ENCODE assay signal across 2 cellular contexts in genomic region chr12:55727643-55728184, GRCh38.
TF ChIP-seq lines count a peak whose summit lies in the region.

No MANE protein-coding gene starts in this region.

TF ChIP-seq in SK-N-SH, 30 proteins besides CTCF, POLR2A, EP300 and RAD21 (continued from another document):
- TF ChIP-seq ELF1 (IDR thresholded peaks at IDR 0.05): no peak
- no peak for TF ChIP-seq RXRA (IDR thresholded peaks at IDR 0.05; ENCODE audit: borderline replicate concordance, low read depth)
- peak; percentile 37; the same call in 1 of the 2 replicates for TF ChIP-seq FOXJ3 (CRISPR knock-in tag; IDR thresholded peaks at IDR 0.05)
- TF ChIP-seq SIN3A (IDR thresholded peaks at IDR 0.05; ENCODE audit: borderline replicate concordance, low read depth, low read length): no peak
- TF ChIP-seq MXI1 (IDR thresholded peaks at IDR 0.05; ENCODE audit: low read depth, low read length): peak; percentile 49; the same call in 1 of the 2 replicates
- peak; percentile 88 for TF ChIP-seq GATA2 (CRISPR knock-in tag; IDR thresholded peaks at IDR 0.05)
- TF ChIP-seq, protein P1, sequence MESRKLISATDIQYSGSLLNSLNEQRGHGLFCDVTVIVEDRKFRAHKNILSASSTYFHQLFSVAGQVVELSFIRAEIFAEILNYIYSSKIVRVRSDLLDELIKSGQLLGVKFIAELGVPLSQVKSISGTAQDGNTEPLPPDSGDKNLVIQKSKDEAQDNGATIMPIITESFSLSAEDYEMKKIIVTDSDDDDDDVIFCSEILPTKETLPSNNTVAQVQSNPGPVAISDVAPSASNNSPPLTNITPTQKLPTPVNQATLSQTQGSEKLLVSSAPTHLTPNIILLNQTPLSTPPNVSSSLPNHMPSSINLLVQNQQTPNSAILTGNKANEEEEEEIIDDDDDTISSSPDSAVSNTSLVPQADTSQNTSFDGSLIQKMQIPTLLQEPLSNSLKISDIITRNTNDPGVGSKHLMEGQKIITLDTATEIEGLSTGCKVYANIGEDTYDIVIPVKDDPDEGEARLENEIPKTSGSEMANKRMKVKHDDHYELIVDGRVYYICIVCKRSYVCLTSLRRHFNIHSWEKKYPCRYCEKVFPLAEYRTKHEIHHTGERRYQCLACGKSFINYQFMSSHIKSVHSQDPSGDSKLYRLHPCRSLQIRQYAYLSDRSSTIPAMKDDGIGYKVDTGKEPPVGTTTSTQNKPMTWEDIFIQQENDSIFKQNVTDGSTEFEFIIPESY (IDR thresholded peaks at IDR 0.05; ENCODE audit: borderline replicate concordance, low read depth): no peak
- TF ChIP-seq NFIC (IDR thresholded peaks at IDR 0.05; ENCODE audit: borderline replicate concordance): peak; percentile 29; the same call in 1 of the 2 replicates
- TF ChIP-seq TEAD4 (IDR thresholded peaks at IDR 0.05; ENCODE audit: borderline replicate concordance, insufficient read depth): no peak
- no peak for TF ChIP-seq TAF1 (IDR thresholded peaks at IDR 0.05; ENCODE audit: borderline replicate concordance, low read depth, low read length)
- no peak for TF ChIP-seq FOXM1 (IDR thresholded peaks at IDR 0.05; ENCODE audit: low read depth)
- TF ChIP-seq FOSL2 (IDR thresholded peaks at IDR 0.05; ENCODE audit: borderline replicate concordance, low read depth): no peak
- TF ChIP-seq PBX3 (IDR thresholded peaks at IDR 0.05): no peak
- no peak for TF ChIP-seq EZH2phosphoT487 (IDR thresholded peaks at IDR 0.05; ENCODE audit: borderline replicate concordance, low read depth)
- no peak for TF ChIP-seq POLR2AphosphoS5 (IDR thresholded peaks at IDR 0.05; ENCODE audit: low read depth, low read length)
- TF ChIP-seq NRF1 (IDR thresholded peaks at IDR 0.05; ENCODE audit: low read depth, low read length): no peak

TF ChIP-seq in SK-N-SH treated with all-trans-retinoic acid at 6 μM for 48 hours, 23 proteins besides CTCF, POLR2A, EP300 and RAD21 (continued from another document):
- TF ChIP-seq ZC3H10 (CRISPR knock-in tag; IDR thresholded peaks at IDR 0.05): no peak
- TF ChIP-seq, protein P2, sequence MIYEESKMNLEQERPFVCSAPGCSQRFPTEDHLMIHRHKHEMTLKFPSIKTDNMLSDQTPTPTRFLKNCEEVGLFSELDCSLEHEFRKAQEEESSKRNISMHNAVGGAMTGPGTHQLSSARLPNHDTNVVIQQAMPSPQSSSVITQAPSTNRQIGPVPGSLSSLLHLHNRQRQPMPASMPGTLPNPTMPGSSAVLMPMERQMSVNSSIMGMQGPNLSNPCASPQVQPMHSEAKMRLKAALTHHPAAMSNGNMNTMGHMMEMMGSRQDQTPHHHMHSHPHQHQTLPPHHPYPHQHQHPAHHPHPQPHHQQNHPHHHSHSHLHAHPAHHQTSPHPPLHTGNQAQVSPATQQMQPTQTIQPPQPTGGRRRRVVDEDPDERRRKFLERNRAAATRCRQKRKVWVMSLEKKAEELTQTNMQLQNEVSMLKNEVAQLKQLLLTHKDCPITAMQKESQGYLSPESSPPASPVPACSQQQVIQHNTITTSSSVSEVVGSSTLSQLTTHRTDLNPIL (CRISPR knock-in tag; IDR thresholded peaks at IDR 0.05; ENCODE audit: low read depth): no peak
- TF ChIP-seq TCF4 (CRISPR knock-in tag; IDR thresholded peaks at IDR 0.05; ENCODE audit: borderline replicate concordance): no peak; the same call in 1 of the 2 replicates
- TF ChIP-seq BACH2 (CRISPR knock-in tag; IDR thresholded peaks at IDR 0.05; ENCODE audit: borderline replicate concordance): no peak
- no peak for TF ChIP-seq CSDC2 (CRISPR knock-in tag; IDR thresholded peaks at IDR 0.05)
- TF ChIP-seq ARNTL (CRISPR knock-in tag; IDR thresholded peaks at IDR 0.05; ENCODE audit: borderline replicate concordance, low read depth): no peak
- TF ChIP-seq ISL1 (CRISPR knock-in tag; IDR thresholded peaks at IDR 0.05): no peak
- no peak for TF ChIP-seq TOX (CRISPR knock-in tag; IDR thresholded peaks at IDR 0.05; ENCODE audit: borderline replicate concordance)
- no peak for TF ChIP-seq OSR1 (CRISPR knock-in tag; IDR thresholded peaks at IDR 0.05)
TF ChIP-seq in SK-N-SH treated with all-trans-retinoic acid at 6 μM for 48 hours: peak in this region for 0.
